In genomic region chr11:121337740-121338272, GRCh38 we compare ENCODE assay signal across 20 cellular contexts. TPM values are rescaled to one million over a fixed set of nuclear protein-coding genes. Genes with fewer than 3 reads are reported as not detected.
DNase-seq lines count a peak whose midpoint lies in the region; ATAC-seq, FAIRE-seq and TF ChIP-seq lines count a peak whose summit lies in the region.
"Had no signal": no experiment of that assay in that cellular context is flagged by ENCODE, and none has a peak within 500 bp of the region (broad histone marks: within the 10 kb centered on the region; RNA-seq: fewer than 3 reads in every experiment).

No MANE protein-coding gene starts in this region.

- H3K4me2 ChIP-seq in GM12878 (ENCODE audit: control insufficient read depth, insufficient read depth): peak overlapping the region; percentile 75
- H3K4me2 ChIP-seq: PC-9 had no signal

- H3K9me3 ChIP-seq in GM12878 (replicated peaks; ENCODE audit: control insufficient read depth, insufficient read depth, low read length): no peaks in the 10 kb centered on the region
- no peaks in the 10 kb centered on the region for H3K9me3 ChIP-seq in mucosa of descending colon
- H3K9me3 ChIP-seq in naive thymus-derived CD4-positive, alpha-beta T cell (ENCODE audit: control insufficient read depth in 2 of 3, low read length in 3 of 3): no peaks in the 10 kb centered on the region
- H3K9me3 ChIP-seq: esophagus muscularis mucosa, psoas muscle, thoracic aorta had no signal

- CTCF ChIA-PET in GM12878 (lab: Yijun Ruan, JAX) (interaction anchor here (1.3 to 4.6 kb wide), 6 partner anchors 12 to 109 kb away, joined by 3 to 26 read pairs (median 6); no protein-coding TSS in a partner anchor), HEK293T (lab: Yijun Ruan, JAX) (no interaction called here)
- CTCF ChIA-PET in naive thymus-derived CD4-positive, alpha-beta T cell (lab: Charles Lee): interaction anchor here (1.1 kb wide), 1 partner anchor 106 kb away, joined by 3 read pairs; no protein-coding TSS in a partner anchor

- H3K36me3 ChIP-seq in GM12878 (ENCODE audit: control insufficient read depth in 2 of 2, insufficient read depth in 2 of 2, low read length in 1 of 2) (no peaks in the 10 kb centered on the region), mucosa of descending colon (ENCODE audit: low read depth) (no peaks in the 10 kb centered on the region)
- H3K36me3 ChIP-seq in naive thymus-derived CD4-positive, alpha-beta T cell (ENCODE audit: control insufficient read depth in 2 of 3, insufficient read depth in 3 of 3, low read length in 3 of 3): no peaks in the 10 kb centered on the region
- H3K36me3 ChIP-seq: esophagus muscularis mucosa, thoracic aorta had no signal

- peaks cover 0 to 2% (median 0%) of the 10 kb centered on the region in 5 donors for H3K27me3 Mint-ChIP-seq in naive thymus-derived CD4-positive, alpha-beta T cell
- H3K27me3 Mint-ChIP-seq: activated CD8-positive, alpha-beta T cell treated with anti-CD3 and anti-CD28 coated beads for 36 hours had no signal

- in situ Hi-C loops in GM12878 (cut with MboI): no loop called here

- H3K9ac ChIP-seq in GM12878 (ENCODE audit: control insufficient read depth, insufficient read depth, low read length): peak overlapping the region; percentile 32; the same call in 1 of the 2 replicates

- no peaks in the 10 kb centered on the region for H3K9me3 Mint-ChIP-seq in naive thymus-derived CD4-positive, alpha-beta T cell
- H3K9me3 Mint-ChIP-seq: activated CD8-positive, alpha-beta T cell treated with anti-CD3 and anti-CD28 coated beads for 36 hours; activated T-helper 2 cell treated with anti-CD3 and anti-CD28 coated beads, Interferon-gamma antibody, Interleukin-2, Interleukin-4, amounts not matched to agents 10 μg/mL and 5 μg/mL and 100 μg/mL, durations not matched to agents 14 hours and 24 hours and 36 hours had no signal

- H3K27ac ChIP-seq in GM12878 (ENCODE audit: control insufficient read depth, insufficient read depth): peak overlapping the region; percentile 73
- H3K27ac ChIP-seq in naive thymus-derived CD4-positive, alpha-beta T cell (ENCODE audit: low read depth, low read length): no peak overlapping the region
- H3K27ac ChIP-seq: HL-60, PC-9, psoas muscle, thoracic aorta had no signal

- peak overlapping the region in 2 of 9 donors; percentile 57 to 61 for H3K27ac Mint-ChIP-seq in naive thymus-derived CD4-positive, alpha-beta T cell
- H3K27ac Mint-ChIP-seq: activated CD8-positive, alpha-beta T cell treated with anti-CD3 and anti-CD28 coated beads for 36 hours had no signal

- SMC1A ChIA-PET in GM12878 (lab: Charles Lee; ENCODE audit: uncharacterized antibody, unreplicated experiment): interaction anchor here (1.1 to 17.0 kb wide), 15 partner anchors 17 to 254 kb away, joined by 3 to 338 read pairs (median 14); no protein-coding TSS in a partner anchor

- TF ChIP-seq CTCF in GM12878 (IDR thresholded peaks at IDR 0.05 in 2 of 3, conservative IDR thresholded peaks at IDR 0.05 in 1 of 3; ENCODE audit: control insufficient read depth in 2 of 3, extremely low read depth in 1 of 3, insufficient read depth in 1 of 3, low read depth in 3 of 3, low read length in 3 of 3) (no peak), mucosa of descending colon (IDR thresholded peaks at IDR 0.05) (no peak)

- H3K27me3 ChIP-seq in GM12878 (replicated peaks in 1 of 2; ENCODE audit: control insufficient read depth in 2 of 2, insufficient read depth in 2 of 2, low read length in 1 of 2): no peaks in the 10 kb centered on the region
- no peaks in the 10 kb centered on the region for H3K27me3 ChIP-seq in naive thymus-derived CD4-positive, alpha-beta T cell (ENCODE audit: control insufficient read depth in 2 of 2, insufficient read depth in 2 of 2, low read length in 2 of 2)
- H3K27me3 ChIP-seq: esophagus muscularis mucosa had no signal

- RAD21 ChIA-PET in GM12878 (lab: Charles Lee; ENCODE audit: unreplicated experiment): interaction anchor here (0.7 to 7.8 kb wide), 8 partner anchors 11 to 126 kb away, joined by 3 to 92 read pairs (median 8); no protein-coding TSS in a partner anchor

- peak; percentile 23 for FAIRE-seq in GM12891 (lab: Jason Lieb, UNC)
- FAIRE-seq in GM12878 (lab: Jason Lieb, UNC): no peak
- FAIRE-seq: astrocyte had no signal

- H3K36me3 Mint-ChIP-seq in naive thymus-derived CD4-positive, alpha-beta T cell: peaks cover 0 to 5% (median 0%) of the 10 kb centered on the region in 5 donors
- H3K36me3 Mint-ChIP-seq: CD8-positive, alpha-beta memory T cell had no signal

- H3K4me3 Mint-ChIP-seq in naive thymus-derived CD4-positive, alpha-beta T cell: no peak overlapping the region
- H3K4me3 Mint-ChIP-seq: activated CD8-positive, alpha-beta T cell treated with anti-CD3 and anti-CD28 coated beads for 36 hours; CD8-positive, alpha-beta memory T cell had no signal

- TF ChIP-seq EP300 in GM12878 (IDR thresholded peaks at IDR 0.05; ENCODE audit: borderline replicate concordance in 1 of 2, control insufficient read depth in 1 of 2, low read depth in 2 of 2, low read length in 2 of 2): no peak

- H4K20me1 ChIP-seq in GM12878 (ENCODE audit: control insufficient read depth, insufficient read depth): no peaks in the 10 kb centered on the region

- no TSS peak for BruUV-seq in GM12878 (replicated peaks; lab: Mats Ljungman, UMichigan)

- H2AFZ ChIP-seq in GM12878 (ENCODE audit: control insufficient read depth, low read depth, low read length): peak overlapping the region; percentile 3
- H2AFZ ChIP-seq: PC-9 had no signal

- peaks cover 9 to 59% (median 22%) of the 10 kb centered on the region in 7 donors for H3K4me1 Mint-ChIP-seq in naive thymus-derived CD4-positive, alpha-beta T cell

- H3K4me3 ChIP-seq in GM12878 (no peak overlapping the region), mucosa of descending colon (no peak overlapping the region)
- no peak overlapping the region for H3K4me3 ChIP-seq in naive thymus-derived CD4-positive, alpha-beta T cell (ENCODE audit: low read length)
- H3K4me3 ChIP-seq: esophagus muscularis mucosa, PC-9, psoas muscle, thoracic aorta had no signal

- POLR2A ChIA-PET in GM12878 (lab: Charles Lee): interaction anchor here (1.1 to 7.6 kb wide), 7 partner anchors 11 to 128 kb away, joined by 3 to 70 read pairs (median 9); partner anchors contain the start of genes SORL1 and SORL1-AS1
- POLR2A ChIA-PET in HEK293T (lab: Yijun Ruan, JAX): no interaction called here
- POLR2A ChIA-PET in naive thymus-derived CD4-positive, alpha-beta T cell (lab: Charles Lee): interaction anchor here (5.4 kb wide), 1 partner anchor 113 kb away, joined by 19 read pairs; no protein-coding TSS in a partner anchor

- intact Hi-C loops in GM12878 (cut with micrococcal nuclease; ENCODE audit: unreplicated experiment): loop anchor here (5.0 kb wide), 2 partner anchors 84 to 114 kb away; partner anchors contain the start of genes SORL1 and SORL1-AS1
- intact Hi-C loops in mucosa of descending colon (cut with DNase I, micrococcal nuclease): no loop called here
- intact Hi-C loops in naive thymus-derived CD4-positive, alpha-beta T cell (cut with micrococcal nuclease): loop anchor here in 1 of 2 donors (5.0 kb wide), 1 partner anchor 34 kb away; no protein-coding TSS in a partner anchor

- H3K79me2 ChIP-seq in GM12878 (ENCODE audit: control insufficient read depth, insufficient read depth, low read length): no peaks in the 10 kb centered on the region

- DNase-seq in GM12891 (ENCODE audit: insufficient read length, low spot score) (no peak), GM12878 (ENCODE audit: low read depth, low spot score) (no peak), medulla oblongata (ENCODE audit: extremely low spot score) (peak; percentile 87), D341Med (ENCODE audit: low spot score) (no peak), HEK293T (ENCODE audit: extremely low spot score) (no peak), mucosa of descending colon (no peak)
- no peak for DNase-seq in naive thymus-derived CD4-positive, alpha-beta T cell
- DNase-seq: CD8-positive, alpha-beta memory T cell; EL; NCI-H146; NCI-H510A; PC-9; psoas muscle had no signal

- WGBS in GM12878 (ENCODE audit: insufficient coverage, insufficient replicate concordance, low lambda C conversion rate, missing lambda C conversion rate): 54% methylated on average over 6 of the region's 6 CpGs

- TF ChIP-seq POLR2A in GM12891 (IDR thresholded peaks at IDR 0.05; ENCODE audit: low read depth, low read length): no peak
- TF ChIP-seq POLR2A in GM12878 (IDR thresholded peaks at IDR 0.05; ENCODE audit: low read depth, low read length): no peak

- ATAC-seq in HG02798 (IDR thresholded peaks at IDR 0.05; ENCODE audit: poor library complexity, unreplicated experiment) (peak; percentile 16), GM12878 (peak; percentile 3), mucosa of descending colon (no peak)
- no peak for ATAC-seq in naive thymus-derived CD4-positive, alpha-beta T cell
- ATAC-seq: psoas muscle had no signal

- peaks cover 68% of the 10 kb centered on the region for H3K4me1 ChIP-seq in GM12878 (ENCODE audit: control insufficient read depth, insufficient read depth, low read length)
- no peaks in the 10 kb centered on the region for H3K4me1 ChIP-seq in mucosa of descending colon (ENCODE audit: low read depth)
- peaks cover 0 to 8% of the 10 kb centered on the region in 2 donors for H3K4me1 ChIP-seq in naive thymus-derived CD4-positive, alpha-beta T cell (ENCODE audit: control insufficient read depth in 2 of 2, insufficient read depth in 2 of 2, low read length in 2 of 2)
- H3K4me1 ChIP-seq: psoas muscle had no signal

- no peak for TF ChIP-seq RAD21 in GM12878 (IDR thresholded peaks at IDR 0.05; ENCODE audit: insufficient read depth, low read depth, low read length)

RNA-seq across cellular contexts. Expression of gene SC5D, which starts 45.2 kb away (rescaled TPM):
- 34.2 TPM for polyA plus RNA-seq in GM12891 (2012; ENCODE audit: low read depth, missing spikeins)
- 66.7 and 75.4 TPM in 2 replicates for total RNA-seq in GM12878 (2013; cell fraction: nucleolus; rRNA removed)
- total RNA-seq in GM12878 (2014; rRNA removed) (27.2 and 30.1 TPM in 2 replicates), GM12878 (2014; rRNA removed; fragmentation: Illumina TruSeq; extraction: Trizol) (36.0 and 36.3 TPM in 2 replicates), GM12878 (2021) (22.5 and 23.7 TPM in 2 replicates), mucosa of descending colon (10 to 100 TPM; 37.6 to 45.9 (median 43.1) TPM)
- 27.6 TPM for polyA plus RNA-seq in GM12878 (2011; ENCODE audit: low read depth)
- polyA plus RNA-seq in GM12878 (2011; rRNA removed) (134 and 148 TPM in 2 replicates), GM12878 (2014; fragmentation: Illumina TruSeq; extraction: Trizol) (46.1 and 58.9 TPM in 2 replicates), GM12878 (2014; fragmentation: Nextera tagmentation; extraction: Ambion mirVana) (10 to 100 TPM; 26.5 to 31.7 TPM), GM12878 (2014; rRNA removed) (25.3 and 39.5 TPM in 2 replicates), GM12878 (2016; fragmentation: Nextera tagmentation; extraction: Ambion mirVana) (10 to 100 TPM; 26.2 to 30.0 TPM)
- polyA plus RNA-seq in GM12878 (2011; cell fraction: cytosol; rRNA removed): 24.0 and 42.1 TPM in 2 replicates
- 27.7 and 29.9 TPM in 2 replicates for polyA plus RNA-seq in GM12878 (2011; cell fraction: nucleus; rRNA removed)
- 40.9 and 62.5 TPM in 2 replicates for polyA plus RNA-seq in GM12878 (2012)
- 60.1 and 106 TPM in 2 replicates for polyA minus RNA-seq in GM12878 (2011; rRNA and poly(A)+ RNA removed)
- 12.4 and 22.0 TPM in 2 replicates for polyA minus RNA-seq in GM12878 (2011; cell fraction: cytosol; rRNA and poly(A)+ RNA removed)
- 25.4 and 34.3 TPM in 2 replicates for polyA minus RNA-seq in GM12878 (2011; cell fraction: nucleus; rRNA and poly(A)+ RNA removed)
- 10 to 100 TPM; 21.5 to 48.7 (median 32.8) TPM for total RNA-seq in naive thymus-derived CD4-positive, alpha-beta T cell
- 10 to 100 TPM in 1 of 2 donors, 1 to 10 TPM in 1; 7.9 to 13.3 TPM for polyA plus RNA-seq in naive thymus-derived CD4-positive, alpha-beta T cell

Comparison
In these comparisons a context has a peak if more than half of its experiments do, and no peak if none do; other contexts are left out.
1. ATAC-seq: peak in HG02798 (single experiment) and GM12878 (single experiment); none in mucosa of descending colon (single experiment) and naive thymus-derived CD4-positive, alpha-beta T cell (single experiment).